ENCODE assay signal across 8 cellular contexts in genomic region chr12:56224102-56224701, GRCh38. TPM values are rescaled to one million over a fixed set of nuclear protein-coding genes. Genes with fewer than 3 reads are reported as not detected.
DNase-seq lines count a peak whose midpoint lies in the region; ATAC-seq, FAIRE-seq and TF ChIP-seq lines count a peak whose summit lies in the region.

Gene NABP2 (plus strand): TSS chr12:56224342. CDS start chr12:56224857, 515 bp downstream.

- H3F3A ChIP-seq in OCI-LY1 (ENCODE audit: insufficient read depth, low read length) = no peaks in the 10 kb centered on the region

- peak within 1 kb of the TSS; percentile 95 for H3K4me2 ChIP-seq in OCI-LY1 (ENCODE audit: low read length)

- H3K36me3 ChIP-seq in HUES6 (ENCODE audit: control insufficient read depth, insufficient read depth, low read length) (peaks cover 3% of the 10 kb centered on the region; the same call in 1 of the 2 replicates), OCI-LY1 (ENCODE audit: insufficient read depth, low read length) (no peaks in the 10 kb centered on the region)

- H3K9me3 ChIP-seq in HUES6 (ENCODE audit: control insufficient read depth, insufficient read depth, low read depth, low read length) (no peaks in the 10 kb centered on the region), OCI-LY1 (ENCODE audit: low read length) (no peaks in the 10 kb centered on the region)

- H3K27ac ChIP-seq in HUES6 (ENCODE audit: low read depth, low read length) (no peak within 1 kb of the TSS), OCI-LY1 (ENCODE audit: low read depth, low read length, poor library complexity, severe bottlenecking) (peak within 1 kb of the TSS; percentile 84)

- H4K20me1 ChIP-seq in OCI-LY1 (ENCODE audit: insufficient read depth, low read length) = no peaks in the 10 kb centered on the region

- no peaks in the 10 kb centered on the region for H3K27me3 Mint-ChIP-seq in mesothelial cell of epicardium (ENCODE audit: low read depth)

- H3K4me3 ChIP-seq in HUES6 (ENCODE audit: low read depth, low read length) = peak within 1 kb of the TSS; percentile 70
- peak within 1 kb of the TSS; percentile 84 for H3K4me3 ChIP-seq in OCI-LY1 (ENCODE audit: low read depth, low read length, poor library complexity, severe bottlenecking)

- H3K9ac ChIP-seq in HUES6 (ENCODE audit: low read length) (peak within 1 kb of the TSS; percentile 59), OCI-LY1 (ENCODE audit: low read length) (peak within 1 kb of the TSS; percentile 76)

- peak; percentile 96 for FAIRE-seq in endometrium (lab: Jason Lieb, UNC)

- H3K27me3 ChIP-seq in HUES6 (ENCODE audit: control insufficient read depth, insufficient read depth, low read length) = no peaks in the 10 kb centered on the region
- H3K27me3 ChIP-seq in OCI-LY1 (ENCODE audit: insufficient read depth, low read length) = no peaks in the 10 kb centered on the region

- H2AFZ ChIP-seq in OCI-LY1 (ENCODE audit: low read length) = peak within 1 kb of the TSS; percentile 52

- H3K36me3 Mint-ChIP-seq in mesothelial cell of epicardium = peaks cover 4% of the 10 kb centered on the region

- H3K4me1 Mint-ChIP-seq in mesothelial cell of epicardium = peaks cover 33% of the 10 kb centered on the region

- H3K79me2 ChIP-seq in OCI-LY1 (ENCODE audit: insufficient read depth, low read length) = 0 out of 2 replicates have a peak, but pooled peaks cover 5% of the 10 kb centered on the region

- DNase-seq in DMS 273 (lab: John Stamatoyannopoulos, UW; ENCODE audit: unreplicated experiment) (peak; percentile 98), mesothelial cell of epicardium (ENCODE audit: low spot score in 2 of 2, unreplicated experiment in 2 of 2) (peak; percentile 96 to 97)
- DNase-seq in activated CD8-positive, alpha-beta memory T cell treated with anti-CD3 and anti-CD28 coated beads, Interleukin-2, amount 50 U/mL, for 48 hours = peak; percentile 97
- DNase-seq in stimulated activated CD8-positive, alpha-beta memory T cell treated with anti-CD3 and anti-CD28 coated beads, Interleukin-15, amount 100 ng/mL, for 48 hours (ENCODE audit: low read depth in 2 of 2) = peak; percentile 94 to 98

- peaks cover 19% of the 10 kb centered on the region for H3K4me1 ChIP-seq in HUES6 (ENCODE audit: control insufficient read depth, insufficient read depth, low read length)
- peaks cover 42% of the 10 kb centered on the region for H3K4me1 ChIP-seq in OCI-LY1 (ENCODE audit: insufficient read depth, low read length, severe bottlenecking)

- H3K27ac Mint-ChIP-seq in mesothelial cell of epicardium = peak within 1 kb of the TSS; percentile 95

- H3K9me3 Mint-ChIP-seq in mesothelial cell of epicardium = no peaks in the 10 kb centered on the region

- ATAC-seq in GM21423 (IDR thresholded peaks at IDR 0.05; ENCODE audit: unreplicated experiment) = peak; percentile 68

- H3K4me3 Mint-ChIP-seq in mesothelial cell of epicardium = peak within 1 kb of the TSS; percentile 77

- H3K9me2 ChIP-seq in OCI-LY1 (ENCODE audit: low read depth, low read length) = no peaks in the 10 kb centered on the region

- TF ChIP-seq CTCF in OCI-LY1 (IDR thresholded peaks at IDR 0.05; ENCODE audit: low read length) (peak; percentile 91), mesothelial cell of epicardium (IDR thresholded peaks at IDR 0.05; ENCODE audit: unreplicated experiment) (peak; percentile 72)

RNA-seq across cellular contexts. Expression of gene NABP2, which starts in this region (rescaled TPM):
- total RNA-seq in mesothelial cell of epicardium = 23.5 to 24.4 TPM (median 23.7 TPM) in 3 replicates
